1 cellular context compared by ENCODE assay signal in genomic region chr1:230206976-230207375, GRCh38.
TF ChIP-seq lines count a peak whose summit lies in the region.

No MANE protein-coding gene starts in this region.

TF ChIP-seq in HepG2, 621 proteins besides CTCF, POLR2A, EP300 and RAD21 (continued from another document):
- peak; percentile 21 to 35; a peak in 1 of 4 replicates for TF ChIP-seq MAFK (conservative IDR thresholded peaks at IDR 0.05 in 1 of 2, IDR thresholded peaks at IDR 0.05 in 1 of 2; ENCODE audit: low read length in 2 of 2)
TF ChIP-seq in HepG2: peak in this region for 1.
